2 cellular contexts compared by ENCODE assay signal in the genomic region with DNA sequence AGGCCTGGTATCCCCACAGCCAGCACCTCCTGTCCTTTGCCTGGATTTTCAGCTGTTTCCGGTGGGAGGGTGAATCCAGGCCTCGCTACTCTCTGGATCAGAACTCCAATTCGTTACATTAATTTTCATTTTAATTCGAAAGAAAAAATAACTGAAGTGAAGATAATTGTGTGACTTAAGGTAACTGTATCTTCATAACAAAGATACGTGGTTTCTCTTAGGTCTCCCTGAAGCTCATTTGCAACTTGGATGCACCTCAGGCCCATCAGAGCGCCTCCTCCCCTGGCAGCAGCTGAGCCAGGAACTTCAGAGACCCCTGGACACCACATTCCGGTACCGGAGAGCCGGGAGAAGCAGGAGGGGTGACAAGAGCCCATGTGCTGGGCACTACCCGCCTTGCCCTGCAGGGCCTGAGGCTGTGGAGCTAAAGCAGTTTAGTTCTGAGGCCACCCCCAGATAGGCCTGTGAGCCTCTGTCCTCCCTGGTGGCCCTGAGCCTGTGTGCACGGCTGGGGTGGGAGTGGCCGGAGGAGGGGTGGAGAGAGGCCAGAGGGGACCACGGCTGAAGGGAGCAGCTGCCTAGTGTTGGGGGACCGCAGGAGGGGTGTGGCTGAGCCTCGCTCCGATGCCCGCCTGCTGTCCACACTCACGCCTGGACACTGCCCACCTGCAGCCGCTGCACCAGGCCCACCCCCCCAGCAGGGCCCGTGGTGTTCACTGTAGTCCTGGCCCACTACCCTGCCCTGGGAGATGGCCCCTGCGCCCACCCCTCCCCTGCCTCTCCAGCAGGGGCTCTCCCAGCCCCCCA.
A peak's percentile ranks its signal among the peaks of the same experiment; 100 is the strongest.
TF ChIP-seq lines count a peak whose summit lies in the region.

No MANE protein-coding gene starts in this region.

TF ChIP-seq in GM23338, 12 proteins besides CTCF, POLR2A, EP300 and RAD21:
- TF ChIP-seq CREB1 (CRISPR knock-in tag; IDR thresholded peaks at IDR 0.05; ENCODE audit: low read depth), result no peak
- 0 out of 2 replicates have a peak, but pooled peaks have one; percentile 7 for TF ChIP-seq POLR2AphosphoS5 (IDR thresholded peaks at IDR 0.05; ENCODE audit: low read depth)

TF ChIP-seq in GM12878, 131 proteins besides CTCF, POLR2A, EP300 and RAD21:
- 0 out of 2 replicates have a peak, but pooled peaks have one; percentile 21 for TF ChIP-seq MTA3 (IDR thresholded peaks at IDR 0.05; ENCODE audit: borderline replicate concordance, low read length)
- TF ChIP-seq POLR2AphosphoS5 (IDR thresholded peaks at IDR 0.05; ENCODE audit: low read length), result peak; percentile 57; the same call in 1 of the 2 replicates
- TF ChIP-seq FOXK2 (IDR thresholded peaks at IDR 0.05), result no peak
- TF ChIP-seq YY1 (IDR thresholded peaks at IDR 0.05; ENCODE audit: low read depth, low read length), result no peak
- TF ChIP-seq, protein P1, sequence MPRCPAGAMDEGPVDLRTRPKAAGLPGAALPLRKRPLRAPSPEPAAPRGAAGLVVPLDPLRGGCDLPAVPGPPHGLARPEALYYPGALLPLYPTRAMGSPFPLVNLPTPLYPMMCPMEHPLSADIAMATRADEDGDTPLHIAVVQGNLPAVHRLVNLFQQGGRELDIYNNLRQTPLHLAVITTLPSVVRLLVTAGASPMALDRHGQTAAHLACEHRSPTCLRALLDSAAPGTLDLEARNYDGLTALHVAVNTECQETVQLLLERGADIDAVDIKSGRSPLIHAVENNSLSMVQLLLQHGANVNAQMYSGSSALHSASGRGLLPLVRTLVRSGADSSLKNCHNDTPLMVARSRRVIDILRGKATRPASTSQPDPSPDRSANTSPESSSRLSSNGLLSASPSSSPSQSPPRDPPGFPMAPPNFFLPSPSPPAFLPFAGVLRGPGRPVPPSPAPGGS (IDR thresholded peaks at IDR 0.05; ENCODE audit: borderline replicate concordance, insufficient read depth, low read depth, low read length, poor library complexity, severe bottlenecking), result peak; percentile 8
